In genomic region chr20:46013826-46014516, GRCh38 we compare ENCODE assay signal across 8 cellular contexts. TPM values are rescaled to one million over a fixed set of nuclear protein-coding genes. Genes with fewer than 3 reads are reported as not detected.
DNase-seq lines count a peak whose midpoint lies in the region; ATAC-seq and TF ChIP-seq lines count a peak whose summit lies in the region.

No MANE protein-coding gene starts in this region.

- DNase-seq in Caco-2 (peak; percentile 81 to 85), H7 (peak; percentile 95), NCI-H1417 treated with DMSO at 0.1 percent for 48 hours (lab: John Stamatoyannopoulos, UW) (peak; percentile 74), T-cell (peak; percentile 26 to 73 (median 59)), adipocyte (ENCODE audit: low read depth) (peak; percentile 66)
- peak; percentile 29 to 50 for DNase-seq in stimulated activated CD4-positive, alpha-beta T cell treated with anti-CD3 and anti-CD28 coated beads, Interleukin-1b, Interleukin-23, amount 100 ng/mL, for 1 hour (ENCODE audit: low read depth in 2 of 2)

- CTCF ChIA-PET in Caco-2 (lab: Charles Lee), result interaction anchor here (0.6 to 2.8 kb wide), 21 partner anchors 9 to 1701 kb away, joined by 3 to 16 read pairs (median 5); partner anchors contain the start of genes PCIF1, SLC12A5 and ZNF335
- CTCF ChIA-PET in T-cell (lab: Charles Lee), result interaction anchor here (0.6 to 3.4 kb wide), 17 partner anchors 9 to 676 kb away, joined by 3 to 37 read pairs (median 4); no protein-coding TSS in a partner anchor

- POLR2A ChIA-PET in Caco-2 (lab: Charles Lee) (no interaction called here), T-cell (lab: Charles Lee) (interaction anchor here (0.5 to 0.6 kb wide), 2 partner anchors 27 to 53 kb away, joined by 3 to 9 read pairs; no protein-coding TSS in a partner anchor)

- H3K36me3 ChIP-seq in Caco-2 (ENCODE audit: control insufficient read depth, insufficient read depth, low read length) (no peaks in the 10 kb centered on the region), H7 (replicated peaks; ENCODE audit: control insufficient read depth, insufficient read depth, low read length) (no peaks in the 10 kb centered on the region), adipocyte (ENCODE audit: control insufficient read depth, insufficient read depth, low read length, severe bottlenecking) (no peaks in the 10 kb centered on the region), iPS-15b (ENCODE audit: control insufficient read depth, insufficient read depth, low read length) (peaks cover 3% of the 10 kb centered on the region)

- H3K4me3 Mint-ChIP-seq in Caco-2 (ENCODE audit: unreplicated experiment), result peak overlapping the region; percentile 52
- peak overlapping the region in 2 of 3 donors; percentile 7 to 53 for H3K4me3 Mint-ChIP-seq in T-cell

- H3K36me3 Mint-ChIP-seq in Caco-2 (ENCODE audit: insufficient read depth, unreplicated experiment) (peaks cover 4% of the 10 kb centered on the region), T-cell (no peaks in the 10 kb centered on the region)

- intact Hi-C loops in Caco-2 (cut with micrococcal nuclease; ENCODE audit: unreplicated experiment), result loop anchor here (1.0 to 10.0 kb wide), 5 partner anchors 27 to 424 kb away; partner anchors contain the start of genes NCOA5 and ZNF335

- H3K27me3 Mint-ChIP-seq in Caco-2 (ENCODE audit: insufficient read depth, unreplicated experiment) (peaks cover 38% of the 10 kb centered on the region), T-cell (peaks cover 60 to 65% of the 10 kb centered on the region in 2 donors)

- H3K9ac ChIP-seq in adipocyte (ENCODE audit: low read length) (no peak overlapping the region), iPS-15b (ENCODE audit: low read depth, low read length) (peak overlapping the region; percentile 65)

- H3K9me3 ChIP-seq in Caco-2 (no peaks in the 10 kb centered on the region), adipocyte (ENCODE audit: control insufficient read depth, low read length) (no peaks in the 10 kb centered on the region), iPS-15b (ENCODE audit: control insufficient read depth, insufficient read depth, low read length) (no peaks in the 10 kb centered on the region)

- H3K4me1 ChIP-seq in Caco-2, result peaks cover 8% of the 10 kb centered on the region
- peaks cover 5% of the 10 kb centered on the region for H3K4me1 ChIP-seq in adipocyte (ENCODE audit: control insufficient read depth, insufficient read depth, low read length)
- H3K4me1 ChIP-seq in iPS-15b (ENCODE audit: control insufficient read depth, insufficient read depth, low read length), result peaks cover 5% of the 10 kb centered on the region

- H3K9me3 Mint-ChIP-seq in Caco-2 (ENCODE audit: unreplicated experiment), result peaks cover 9% of the 10 kb centered on the region
- no peaks in the 10 kb centered on the region for H3K9me3 Mint-ChIP-seq in T-cell

- ATAC-seq in T-cell (replicated peaks in 1 of 4) (peak; percentile 60 to 89 (median 85)), GM18873 (IDR thresholded peaks at IDR 0.05; ENCODE audit: low FRiP score, unreplicated experiment) (no peak)

- no peaks in the 10 kb centered on the region; the same call in 1 of the 2 replicates for H3K27me3 ChIP-seq in Caco-2 (replicated peaks; ENCODE audit: control insufficient read depth, insufficient read depth, low read length)
- no peaks in the 10 kb centered on the region; the same call in 1 of the 2 replicates for H3K27me3 ChIP-seq in H7 (ENCODE audit: control insufficient read depth, insufficient read depth, low read length)
- H3K27me3 ChIP-seq in adipocyte (replicated peaks; ENCODE audit: control insufficient read depth, insufficient read depth, low read length), result peaks cover 88% of the 10 kb centered on the region
- peaks cover 14% of the 10 kb centered on the region for H3K27me3 ChIP-seq in iPS-15b (ENCODE audit: control insufficient read depth, insufficient read depth, low read length)

- peak; percentile 71 to 94 for TF ChIP-seq CTCF in Caco-2 (IDR thresholded peaks at IDR 0.05; ENCODE audit: insufficient read depth in 1 of 2, low read depth in 1 of 2, low read length in 1 of 2, severe bottlenecking in 1 of 2, unreplicated experiment in 1 of 2)

- H3K4me3 ChIP-seq in Caco-2 (ENCODE audit: low read depth, low read length), result peak overlapping the region; percentile 16; the same call in 1 of the 2 replicates
- H3K4me3 ChIP-seq in H7 (ENCODE audit: insufficient read depth, low read depth, low read length), result peak overlapping the region; percentile 44
- no peak overlapping the region for H3K4me3 ChIP-seq in adipocyte (ENCODE audit: low read length)
- H3K4me3 ChIP-seq in iPS-15b (ENCODE audit: low read depth, low read length), result peak overlapping the region; percentile 69

- H3K4me1 Mint-ChIP-seq in Caco-2 (ENCODE audit: low read depth, unreplicated experiment) (peaks cover 6% of the 10 kb centered on the region), T-cell (peaks cover 42 to 57% (median 45%) of the 10 kb centered on the region in 3 donors)

- H3K27ac Mint-ChIP-seq in Caco-2 (ENCODE audit: unreplicated experiment) (no peak overlapping the region), T-cell (peak overlapping the region in 1 of 2 donors; percentile 7)

- BruUV-seq in Caco-2 (replicated peaks; lab: Mats Ljungman, UMichigan), result no TSS peak

RNA-seq across cellular contexts. Expression of gene MMP9, which starts 5.3 kb away (rescaled TPM):
- total RNA-seq in Caco-2 (2022) (0.16 TPM in 1 of 2 replicates, not detected in the other), T-cell (1 to 10 TPM in 2 of 5 donors, under 1 TPM in 3; 0.15 to 3.4 (median 0.47) TPM)
- 9.8 and 11.6 TPM in 2 replicates for total RNA-seq in H7 (2014; rRNA removed; shearing (Covaris generic))

RNA-seq across cellular contexts. Expression of gene SLC12A5, which starts 15.0 kb away (rescaled TPM):
- total RNA-seq in Caco-2 (2022) (0.56 and 1.9 TPM in 2 replicates), T-cell (under 1 TPM in 1 of 5 donors, not detected in 4; 0.05 TPM)
- 1.3 and 4.3 TPM in 2 replicates for total RNA-seq in H7 (2014; rRNA removed; shearing (Covaris generic))

RNA-seq across cellular contexts. Expression of gene ZNF335, which starts 42.0 kb away (rescaled TPM):
- total RNA-seq in Caco-2 (2022) (35.1 and 38.1 TPM in 2 replicates), T-cell (100 to 1,000 TPM in 1 of 5 donors, 10 to 100 TPM in 4; 58.6 to 106 (median 68.3) TPM)
- total RNA-seq in H7 (2014; rRNA removed; shearing (Covaris generic)), result 15.0 and 18.1 TPM in 2 replicates

Comparison
In these comparisons a context has a peak if more than half of its experiments do, and no peak if none do; other contexts are left out.
1. DNase-seq: peak in every context shown above with its lines; median percentile 95 in H7; 83 in Caco-2; 74 in NCI-H1417 treated with DMSO at 0.1 percent for 48 hours; 66 in adipocyte; 59 in T-cell; 40 in stimulated activated CD4-positive, alpha-beta T cell treated with anti-CD3 and anti-CD28 coated beads, Interleukin-1b, Interleukin-23, amount 100 ng/mL, for 1 hour.